29 cellular contexts compared by ENCODE assay signal in the genomic region with DNA sequence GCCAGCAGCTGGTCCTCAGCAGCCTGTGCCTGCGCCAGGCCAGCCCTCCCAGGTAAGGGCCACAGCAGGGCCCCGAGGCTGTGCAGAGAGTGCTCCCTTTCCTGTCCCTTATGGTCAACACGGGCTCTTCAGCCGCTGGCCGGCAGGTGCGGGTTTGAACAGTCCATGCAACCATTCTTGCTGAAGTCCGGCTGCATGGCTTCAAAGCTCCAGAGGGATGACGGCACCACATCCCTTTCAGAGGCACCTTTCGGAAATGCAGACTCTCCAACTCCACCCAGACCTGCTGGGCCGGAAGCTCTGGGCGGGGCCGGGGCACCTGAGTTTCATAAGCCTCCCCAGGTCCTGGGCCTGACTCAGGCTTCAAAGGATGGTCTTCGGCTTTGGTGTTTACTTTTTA.
DNase-seq lines count a peak whose midpoint lies in the region; ATAC-seq lines count a peak whose summit lies in the region.
"Had no signal": no experiment of that assay in that cellular context is flagged by ENCODE, and none has a peak within 500 bp of the region (broad histone marks: within the 10 kb centered on the region; RNA-seq: fewer than 3 reads in every experiment).

No MANE protein-coding gene starts in this region.

- no peak for ATAC-seq in activated CD8-positive, alpha-beta memory T cell treated with anti-CD3 and anti-CD28 coated beads, Interleukin-2, amount 10 ng/mL, durations not matched to agents 7 days and 5 days
- no peak for ATAC-seq in GM21390 (IDR thresholded peaks at IDR 0.05; ENCODE audit: unreplicated experiment)
- ATAC-seq in stimulated activated memory B cell treated with anti-CD40 and anti-IgM and Interleukin-4, amounts not matched to agents 10 μg/mL and 1 μg/mL and 100 μg/mL, for 72 hours, result no peak
- ATAC-seq: gastrocnemius medialis; K562; naive thymus-derived CD8-positive, alpha-beta T cell; stimulated activated effector memory CD8-positive, alpha-beta T cell treated with anti-CD3 and anti-CD28 coated beads, Interleukin-12 subunit alpha, Interleukin-12 subunit beta, amount 100 ng/mL, for 72 hours; WTC11 had no signal

- CTCF ChIA-PET in activated CD8-positive, alpha-beta memory T cell treated with anti-CD3 and anti-CD28 coated beads, Interleukin-2, amount 10 ng/mL, durations not matched to agents 7 days and 5 days (lab: Charles Lee), result no interaction called here

- no peaks in the 10 kb centered on the region for H3K36me3 Mint-ChIP-seq in activated CD8-positive, alpha-beta memory T cell treated with anti-CD3 and anti-CD28 coated beads, Interleukin-2, amount 10 ng/mL, durations not matched to agents 7 days and 5 days
- peaks cover 11% of the 10 kb centered on the region for H3K36me3 Mint-ChIP-seq in stimulated activated memory B cell treated with anti-CD40 and anti-IgM and Interleukin-4, amounts not matched to agents 10 μg/mL and 1 μg/mL and 100 μg/mL, for 72 hours
- H3K36me3 Mint-ChIP-seq: brain; CD14-positive monocyte; stimulated activated effector memory CD8-positive, alpha-beta T cell treated with anti-CD3 and anti-CD28 coated beads, Interleukin-12 subunit alpha, Interleukin-12 subunit beta, amount 100 ng/mL, for 72 hours had no signal

- H3K9me3 Mint-ChIP-seq in activated CD8-positive, alpha-beta memory T cell treated with anti-CD3 and anti-CD28 coated beads, Interleukin-2, amount 10 ng/mL, durations not matched to agents 7 days and 5 days (ENCODE audit: low read depth), result peaks cover 2% of the 10 kb centered on the region
- peaks cover 23% of the 10 kb centered on the region for H3K9me3 Mint-ChIP-seq in stimulated activated memory B cell treated with anti-CD40 and anti-IgM and Interleukin-4, amounts not matched to agents 10 μg/mL and 1 μg/mL and 100 μg/mL, for 72 hours
- H3K9me3 Mint-ChIP-seq: activated T-helper 2 cell treated with anti-CD3 and anti-CD28 coated beads, Interferon-gamma antibody, Interleukin-2, Interleukin-4, amounts not matched to agents 10 μg/mL and 5 μg/mL and 100 μg/mL, durations not matched to agents 14 hours and 24 hours and 36 hours had no signal

- H3K27ac Mint-ChIP-seq in activated CD8-positive, alpha-beta memory T cell treated with anti-CD3 and anti-CD28 coated beads, Interleukin-2, amount 10 ng/mL, durations not matched to agents 7 days and 5 days, result no peak overlapping the region
- H3K27ac Mint-ChIP-seq in stimulated activated memory B cell treated with anti-CD40 and anti-IgM and Interleukin-4, amounts not matched to agents 10 μg/mL and 1 μg/mL and 100 μg/mL, for 72 hours, result no peak overlapping the region
- H3K27ac Mint-ChIP-seq: activated T-helper 2 cell treated with anti-CD3 and anti-CD28 coated beads, Interferon-gamma antibody, Interleukin-2, Interleukin-4, amounts not matched to agents 10 μg/mL and 5 μg/mL and 100 μg/mL, durations not matched to agents 14 hours and 24 hours and 36 hours; brain; CD14-positive monocyte; HFFc6; naive thymus-derived CD8-positive, alpha-beta T cell; stimulated activated effector memory CD8-positive, alpha-beta T cell treated with anti-CD3 and anti-CD28 coated beads, Interleukin-12 subunit alpha, Interleukin-12 subunit beta, amount 100 ng/mL, for 72 hours; WTC11 had no signal

- H3K4me3 Mint-ChIP-seq in activated CD8-positive, alpha-beta memory T cell treated with anti-CD3 and anti-CD28 coated beads, Interleukin-2, amount 10 ng/mL, durations not matched to agents 7 days and 5 days, result no peak overlapping the region
- no peak overlapping the region for H3K4me3 Mint-ChIP-seq in stimulated activated memory B cell treated with anti-CD40 and anti-IgM and Interleukin-4, amounts not matched to agents 10 μg/mL and 1 μg/mL and 100 μg/mL, for 72 hours
- H3K4me3 Mint-ChIP-seq: brain; CD14-positive monocyte; HFFc6; naive thymus-derived CD8-positive, alpha-beta T cell; stimulated activated effector memory CD8-positive, alpha-beta T cell treated with anti-CD3 and anti-CD28 coated beads, Interleukin-12 subunit alpha, Interleukin-12 subunit beta, amount 100 ng/mL, for 72 hours; WTC11 had no signal

- H3K27me3 Mint-ChIP-seq in activated CD8-positive, alpha-beta memory T cell treated with anti-CD3 and anti-CD28 coated beads, Interleukin-2, amount 10 ng/mL, durations not matched to agents 7 days and 5 days, result peaks cover 8% of the 10 kb centered on the region
- H3K27me3 Mint-ChIP-seq in stimulated activated memory B cell treated with anti-CD40 and anti-IgM and Interleukin-4, amounts not matched to agents 10 μg/mL and 1 μg/mL and 100 μg/mL, for 72 hours, result peaks cover 12% of the 10 kb centered on the region

- peak; percentile 38 for DNase-seq in activated CD8-positive, alpha-beta memory T cell treated with anti-CD3 and anti-CD28 coated beads for 24 hours
- no peak for DNase-seq in activated CD8-positive, alpha-beta memory T cell treated with anti-CD3 and anti-CD28 coated beads, Interleukin-2, amount 50 U/mL, for 4 hours
- DNase-seq in NCI-H510A treated with DMSO at 0.1 percent for 48 hours (lab: John Stamatoyannopoulos, UW) (peak; percentile 32), posterior vena cava (ENCODE audit: low spot score) (peak; percentile 74), GDM1 (lab: John Stamatoyannopoulos, UW) (no peak)
- DNase-seq in activated CD8-positive, alpha-beta memory T cell treated with anti-CD3 and anti-CD28 coated beads, Interleukin-2, amount 10 ng/mL, durations not matched to agents 7 days and 5 days, result peak; percentile 22
- DNase-seq: activated CD4-positive, alpha-beta T cell treated with anti-CD3 and anti-CD28 coated beads, Interleukin-2, amount 50 U/mL, for 1 hour; activated naive CD4-positive, alpha-beta T cell treated with anti-CD3 and anti-CD28 coated beads, Interleukin-2, amount 50 U/mL, for 16 hours; amniotic stem cell; cerebellar nuclear complex; dorsolateral prefrontal cortex; gastrocnemius medialis; GOT3; HFFc6; naive thymus-derived CD8-positive, alpha-beta T cell; NCI-H1105; NCI-H187; NCI-H2171 treated with DMSO at 0.1 percent for 48 hours; NCI-H524 treated with DMSO at 0.1 percent for 48 hours; PC-9; stimulated activated CD4-positive, alpha-beta T cell treated with anti-CD3 and anti-CD28 coated beads, Interleukin-15, amount 100 ng/mL, for 24 hours had no signal

- intact Hi-C loops in posterior vena cava (cut with DNase I), result no loop called here

- peaks cover 2% of the 10 kb centered on the region for H3K4me1 Mint-ChIP-seq in activated CD8-positive, alpha-beta memory T cell treated with anti-CD3 and anti-CD28 coated beads, Interleukin-2, amount 10 ng/mL, durations not matched to agents 7 days and 5 days
- no peaks in the 10 kb centered on the region for H3K4me1 Mint-ChIP-seq in stimulated activated memory B cell treated with anti-CD40 and anti-IgM and Interleukin-4, amounts not matched to agents 10 μg/mL and 1 μg/mL and 100 μg/mL, for 72 hours
- H3K4me1 Mint-ChIP-seq: brain; CD14-positive monocyte; stimulated activated effector memory CD8-positive, alpha-beta T cell treated with anti-CD3 and anti-CD28 coated beads, Interleukin-12 subunit alpha, Interleukin-12 subunit beta, amount 100 ng/mL, for 72 hours; WTC11 had no signal

Comparison
In these comparisons a context has a peak if more than half of its experiments do, and no peak if none do; other contexts are left out.
1. DNase-seq: peak in activated CD8-positive, alpha-beta memory T cell treated with anti-CD3 and anti-CD28 coated beads for 24 hours (single experiment), NCI-H510A treated with DMSO at 0.1 percent for 48 hours (single experiment), activated CD8-positive, alpha-beta memory T cell treated with anti-CD3 and anti-CD28 coated beads, Interleukin-2, amount 10 ng/mL, durations not matched to agents 7 days and 5 days (single experiment) and posterior vena cava (single experiment); none in activated CD8-positive, alpha-beta memory T cell treated with anti-CD3 and anti-CD28 coated beads, Interleukin-2, amount 50 U/mL, for 4 hours (single experiment) and GDM1 (single experiment).